In genomic region chr22:39215070-39215396, GRCh38 we compare ENCODE assay signal across 23 cellular contexts. TPM values are rescaled to one million over a fixed set of nuclear protein-coding genes. Genes with fewer than 3 reads are reported as not detected.
DNase-seq lines count a peak whose midpoint lies in the region; ATAC-seq, FAIRE-seq and TF ChIP-seq lines count a peak whose summit lies in the region.
"Had no signal": no experiment of that assay in that cellular context is flagged by ENCODE, and none has a peak within 500 bp of the region (broad histone marks: within the 10 kb centered on the region; RNA-seq: fewer than 3 reads in every experiment).

No MANE protein-coding gene starts in this region.

- H3K9ac ChIP-seq in kidney (ENCODE audit: low read length in 2 of 2), result no peak overlapping the region

- no peaks in the 10 kb centered on the region for H3K27me3 ChIP-seq in RWPE2 (ENCODE audit: insufficient read depth, poor library complexity, severe bottlenecking)
- H3K27me3 ChIP-seq in sigmoid colon, result peaks cover 0 to 9% (median 0%) of the 10 kb centered on the region in 3 donors
- H3K27me3 ChIP-seq: testis had no signal

- H3K36me3 ChIP-seq in RWPE2 (ENCODE audit: low read depth) (no peaks in the 10 kb centered on the region), kidney (ENCODE audit: control insufficient read depth in 1 of 2, insufficient read depth in 2 of 2, low read length in 2 of 2) (peaks cover 0 to 5% of the 10 kb centered on the region in 2 donors), sigmoid colon (no peaks in the 10 kb centered on the region)
- H3K36me3 ChIP-seq: HAP-1, prostate gland had no signal

- peaks cover 4% of the 10 kb centered on the region; the same call in 1 of the 2 replicates for H3K9me3 Mint-ChIP-seq in HFFc6
- peaks cover 0 to 2% of the 10 kb centered on the region in 2 donors for H3K9me3 Mint-ChIP-seq in activated T-cell treated with anti-CD3 and anti-CD28 coated beads, Interleukin-2, amount 50 U/mL, for 72 hours
- H3K9me3 Mint-ChIP-seq: CD4-positive, alpha-beta T cell had no signal

- TF ChIP-seq CTCF in HFFc6 (IDR thresholded peaks at IDR 0.05) (no peak), RWPE2 (IDR thresholded peaks at IDR 0.05; ENCODE audit: poor library complexity, severe bottlenecking) (no peak), kidney (IDR thresholded peaks at IDR 0.05; ENCODE audit: borderline replicate concordance, extremely low read depth, insufficient read depth) (no peak), sigmoid colon (IDR thresholded peaks at IDR 0.05) (no peak)

- intact Hi-C loops in kidney (cut with DNase I), result no loop called here
- intact Hi-C loops in sigmoid colon (cut with DNase I), result no loop called here

- no peak overlapping the region for H3K4me3 ChIP-seq in RWPE2 (ENCODE audit: severe bottlenecking)
- H3K4me3 ChIP-seq in kidney (ENCODE audit: low read length in 2 of 2), result no peak overlapping the region
- H3K4me3 ChIP-seq in sigmoid colon, result no peak overlapping the region
- H3K4me3 ChIP-seq: HAP-1, mucosa of descending colon, prostate gland, skin epidermis, testis had no signal

- no peak for TF ChIP-seq POLR2A in sigmoid colon (IDR thresholded peaks at IDR 0.05)

- no peak for FAIRE-seq in kidney (lab: Jason Lieb, UNC)
- FAIRE-seq: HepG2 had no signal

- peaks cover 7% of the 10 kb centered on the region; the same call in 1 of the 2 replicates for H3K27me3 Mint-ChIP-seq in HFFc6 (ENCODE audit: insufficient read depth)
- H3K27me3 Mint-ChIP-seq in activated T-cell treated with anti-CD3 and anti-CD28 coated beads, Interleukin-2, amount 50 U/mL, for 72 hours (ENCODE audit: low read depth), result peaks cover 33% of the 10 kb centered on the region

- H3K36me3 Mint-ChIP-seq in HFFc6 (ENCODE audit: low read depth), result peaks cover 5% of the 10 kb centered on the region; the same call in 1 of the 2 replicates
- no peaks in the 10 kb centered on the region for H3K36me3 Mint-ChIP-seq in activated T-cell treated with anti-CD3 and anti-CD28 coated beads, Interleukin-2, amount 50 U/mL, for 72 hours (ENCODE audit: insufficient read depth in 2 of 2)
- H3K36me3 Mint-ChIP-seq: activated naive CD8-positive, alpha-beta T cell treated with anti-CD3 and anti-CD28 coated beads, Interleukin-2, amount 10 ng/mL, durations not matched to agents 7 days and 5 days; stimulated activated memory B cell treated with anti-CD40 and anti-IgM and Interleukin-4, amounts not matched to agents 10 μg/mL and 1 μg/mL and 100 μg/mL, for 72 hours had no signal

- DNase-seq in HFFc6 (no peak), RWPE2 (ENCODE audit: low spot score) (peak; percentile 12), kidney (peak; percentile 13), sigmoid colon (peak; percentile 9), HPDE6-E6E7 (ENCODE audit: extremely low spot score) (no peak)
- DNase-seq in activated T-cell treated with anti-CD3 and anti-CD28 coated beads, Interleukin-2, amount 50 U/mL, for 72 hours, result no peak
- DNase-seq: activated CD4-positive, alpha-beta T cell treated with anti-CD3 and anti-CD28 coated beads for 36 hours; CD4-positive, alpha-beta T cell; mucosa of descending colon; NCI-H1092 treated with DMSO at 0.1 percent for 48 hours; NCI-H2029; NCI-H774; SHP77; testis had no signal

- H3K4me3 Mint-ChIP-seq in HFFc6, result peak overlapping the region; percentile 44; the same call in 1 of the 2 replicates
- H3K4me3 Mint-ChIP-seq in activated T-cell treated with anti-CD3 and anti-CD28 coated beads, Interleukin-2, amount 50 U/mL, for 72 hours, result no peak overlapping the region
- H3K4me3 Mint-ChIP-seq: activated CD4-positive, alpha-beta T cell treated with anti-CD3 and anti-CD28 coated beads for 36 hours; activated naive CD8-positive, alpha-beta T cell treated with anti-CD3 and anti-CD28 coated beads, Interleukin-2, amount 10 ng/mL, durations not matched to agents 7 days and 5 days; CD4-positive, alpha-beta T cell; stimulated activated memory B cell treated with anti-CD40 and anti-IgM and Interleukin-4, amounts not matched to agents 10 μg/mL and 1 μg/mL and 100 μg/mL, for 72 hours had no signal

- H3K27ac ChIP-seq in RWPE2 (ENCODE audit: poor library complexity, severe bottlenecking), result peak overlapping the region; percentile 97
- peak overlapping the region in 1 of 2 donors; percentile 32 for H3K27ac ChIP-seq in kidney (ENCODE audit: low read depth in 2 of 2, low read length in 2 of 2)
- H3K27ac ChIP-seq in sigmoid colon, result no peak overlapping the region
- H3K27ac ChIP-seq: skin epidermis, testis had no signal

- H3K27ac Mint-ChIP-seq in HFFc6, result no peak overlapping the region
- H3K27ac Mint-ChIP-seq in activated T-cell treated with anti-CD3 and anti-CD28 coated beads, Interleukin-2, amount 50 U/mL, for 72 hours, result no peak overlapping the region
- H3K27ac Mint-ChIP-seq: activated CD4-positive, alpha-beta T cell treated with anti-CD3 and anti-CD28 coated beads for 36 hours; activated naive CD8-positive, alpha-beta T cell treated with anti-CD3 and anti-CD28 coated beads, Interleukin-2, amount 10 ng/mL, durations not matched to agents 7 days and 5 days; CD4-positive, alpha-beta T cell; stimulated activated memory B cell treated with anti-CD40 and anti-IgM and Interleukin-4, amounts not matched to agents 10 μg/mL and 1 μg/mL and 100 μg/mL, for 72 hours had no signal

- H3K9me3 ChIP-seq in RWPE2 (ENCODE audit: severe bottlenecking) (no peaks in the 10 kb centered on the region), kidney (ENCODE audit: control insufficient read depth in 1 of 2, low read length in 2 of 2) (no peaks in the 10 kb centered on the region), sigmoid colon (no peaks in the 10 kb centered on the region)
- H3K9me3 ChIP-seq: HAP-1, mucosa of descending colon, prostate gland, testis had no signal

- H3K4me1 ChIP-seq in RWPE2 (ENCODE audit: insufficient read depth, poor library complexity, severe bottlenecking) (peaks cover 33% of the 10 kb centered on the region), kidney (ENCODE audit: control insufficient read depth in 1 of 2, insufficient read depth in 1 of 2, low read depth in 1 of 2, low read length in 2 of 2) (no peaks in the 10 kb centered on the region), sigmoid colon (no peaks in the 10 kb centered on the region)
- H3K4me1 ChIP-seq: HAP-1, prostate gland, testis had no signal

- ATAC-seq in RWPE2 (ENCODE audit: low read depth) (no peak), HG02678 (IDR thresholded peaks at IDR 0.05; ENCODE audit: unreplicated experiment) (no peak), GM19395 (IDR thresholded peaks at IDR 0.05; ENCODE audit: unreplicated experiment) (no peak)
- no peak for ATAC-seq in activated T-cell treated with anti-CD3 and anti-CD28 coated beads, Interleukin-2, amount 50 U/mL, for 72 hours (replicated peaks in 1 of 2)
- ATAC-seq: left cardiac atrium; mucosa of descending colon; stimulated activated memory B cell treated with anti-CD40 and anti-IgM and Interleukin-4, amounts not matched to agents 10 μg/mL and 1 μg/mL and 100 μg/mL, for 72 hours had no signal

- no peak for TF ChIP-seq EP300 in sigmoid colon (IDR thresholded peaks at IDR 0.05)

- WGBS in sigmoid colon, 2 donors, result 62 to 78% methylated on average over 6 of the region's 6 CpGs

- peaks cover 26% of the 10 kb centered on the region for H3K4me1 Mint-ChIP-seq in HFFc6 (ENCODE audit: low read depth)
- peaks cover 5% of the 10 kb centered on the region for H3K4me1 Mint-ChIP-seq in activated T-cell treated with anti-CD3 and anti-CD28 coated beads, Interleukin-2, amount 50 U/mL, for 72 hours (ENCODE audit: low read depth)
- H3K4me1 Mint-ChIP-seq: activated naive CD8-positive, alpha-beta T cell treated with anti-CD3 and anti-CD28 coated beads, Interleukin-2, amount 10 ng/mL, durations not matched to agents 7 days and 5 days had no signal

RNA-seq across cellular contexts. Expression of gene PDGFB, which starts 29.7 kb away (rescaled TPM):
- not detected for total RNA-seq in HFFc6 (2021; fragmentation: NEBNext Ultra II Directional; extraction: Animal tissue kit (Norgen Biotek cat#: 25700))
- total RNA-seq in kidney (14.2 TPM), sigmoid colon (1 to 10 TPM; 3.1 to 9.6 (median 7.4) TPM)
- polyA plus RNA-seq in kidney (ENCODE audit: insufficient read depth, low read depth, low replicate concordance) (10.4 TPM), sigmoid colon (1 to 10 TPM; 1.4 to 5.5 (median 2.4) TPM)
- total RNA-seq in activated T-cell treated with anti-CD3 and anti-CD28 coated beads, Interleukin-2, amount 50 U/mL, for 72 hours, result 1 to 10 TPM; 2.9 to 4.6 TPM

Comparison
In these comparisons a context has a peak if more than half of its experiments do, and no peak if none do; other contexts are left out.
1. DNase-seq: peak in RWPE2 (single experiment), kidney (single experiment) and sigmoid colon (single experiment); none in HFFc6 (single experiment), HPDE6-E6E7 (single experiment) and activated T-cell treated with anti-CD3 and anti-CD28 coated beads, Interleukin-2, amount 50 U/mL, for 72 hours (0 of 2).